ENCODE assay signal across 24 cellular contexts in genomic region chr6:43432009-43432945, GRCh38. TPM values are rescaled to one million over a fixed set of nuclear protein-coding genes. Genes with fewer than 3 reads are reported as not detected.
"Had no signal": no experiment of that assay in that cellular context is flagged by ENCODE, and none has a peak within 500 bp of the region (broad histone marks: within the 10 kb centered on the region; RNA-seq: fewer than 3 reads in every experiment).

No MANE protein-coding gene starts in this region.

- H3K4me3 Mint-ChIP-seq: dendritic cell treated with granulocyte-macrophage colony-stimulating factor and Interleukin-4, amounts not matched to agents 40 ng/mL and 50 ng/mL, for 4 days; mesothelial cell of epicardium; natural killer cell treated with Interleukin-12 subunit alpha and Interleukin-12 subunit beta and Interleukin-15 and Interleukin-18, amount 100 ng/mL, for 72 hours; stimulated activated naive B cell treated with anti-CD40 and anti-IgM and Interleukin-4, amounts not matched to agents 10 μg/mL and 1 μg/mL and 100 μg/mL, for 72 hours; stimulated activated naive CD8-positive, alpha-beta T cell treated with anti-CD3 and anti-CD28 coated beads, Interleukin-15, amount 100 ng/mL, for 72 hours had no signal

- H3K27me3 ChIP-seq: heart left ventricle, sigmoid colon, testis, tibial nerve had no signal

- H3K27ac ChIP-seq: heart left ventricle, parathyroid adenoma, psoas muscle, sigmoid colon, skin epidermis, testis, tibial nerve had no signal

- H3K4me3 ChIP-seq: heart left ventricle, psoas muscle, sigmoid colon, skin epidermis, testis, tibial nerve had no signal

- H3K36me3 Mint-ChIP-seq: natural killer cell treated with Interleukin-12 subunit alpha and Interleukin-12 subunit beta and Interleukin-15 and Interleukin-18, amount 100 ng/mL, for 72 hours had no signal

- FAIRE-seq: colon, endothelial cell of umbilical vein, islet of Langerhans had no signal

- H3K27me3 Mint-ChIP-seq: dendritic cell treated with granulocyte-macrophage colony-stimulating factor and Interleukin-4, amounts not matched to agents 40 ng/mL and 50 ng/mL, for 4 days; natural killer cell treated with Interleukin-12 subunit alpha and Interleukin-12 subunit beta and Interleukin-15 and Interleukin-18, amount 100 ng/mL, for 72 hours; stimulated activated naive B cell treated with anti-CD40 and anti-IgM and Interleukin-4, amounts not matched to agents 10 μg/mL and 1 μg/mL and 100 μg/mL, for 72 hours; stimulated activated naive CD8-positive, alpha-beta T cell treated with anti-CD3 and anti-CD28 coated beads, Interleukin-15, amount 100 ng/mL, for 72 hours had no signal

- H3K9ac ChIP-seq: parathyroid adenoma had no signal

- H3K9me3 ChIP-seq: heart left ventricle, psoas muscle, sigmoid colon, testis, tibial nerve had no signal

- H3K27ac Mint-ChIP-seq: dendritic cell treated with granulocyte-macrophage colony-stimulating factor and Interleukin-4, amounts not matched to agents 40 ng/mL and 50 ng/mL, for 4 days; mesothelial cell of epicardium; natural killer cell treated with Interleukin-12 subunit alpha and Interleukin-12 subunit beta and Interleukin-15 and Interleukin-18, amount 100 ng/mL, for 72 hours; stimulated activated naive B cell treated with anti-CD40 and anti-IgM and Interleukin-4, amounts not matched to agents 10 μg/mL and 1 μg/mL and 100 μg/mL, for 72 hours had no signal

- H3K9me3 Mint-ChIP-seq: dendritic cell treated with granulocyte-macrophage colony-stimulating factor and Interleukin-4, amounts not matched to agents 40 ng/mL and 50 ng/mL, for 4 days; mesothelial cell of epicardium; natural killer cell treated with Interleukin-12 subunit alpha and Interleukin-12 subunit beta and Interleukin-15 and Interleukin-18, amount 100 ng/mL, for 72 hours; stimulated activated naive B cell treated with anti-CD40 and anti-IgM and Interleukin-4, amounts not matched to agents 10 μg/mL and 1 μg/mL and 100 μg/mL, for 72 hours; stimulated activated naive CD8-positive, alpha-beta T cell treated with anti-CD3 and anti-CD28 coated beads, Interleukin-15, amount 100 ng/mL, for 72 hours had no signal

- DNase-seq: cerebellar nuclear complex; erythroblast; foreskin melanocyte; heart left ventricle; hippocampal formation; psoas muscle; retina; sigmoid colon; stimulated activated CD4-positive, alpha-beta T cell treated with anti-CD3 and anti-CD28 coated beads, Interleukin-2, amount 100 ng/mL, for 24 hours; stimulated activated CD4-positive, alpha-beta T cell treated with anti-CD3 and anti-CD28 coated beads, Interleukin-4, amount 100 ng/mL, for 4 hours; stimulated activated naive B cell treated with anti-CD40 and anti-IgM and Interleukin-4, amounts not matched to agents 10 μg/mL and 1 μg/mL and 100 μg/mL, for 72 hours; stimulated activated naive CD8-positive, alpha-beta T cell treated with anti-CD3 and anti-CD28 coated beads, Interleukin-15, amount 100 ng/mL, for 72 hours; testis had no signal

- H2AFZ ChIP-seq: parathyroid adenoma had no signal

RNA-seq across cellular contexts. Expression of gene DLK2, which starts 23.1 kb away (rescaled TPM):
- total RNA-seq: endothelial cell of umbilical vein, left lobe of liver, sigmoid colon, subcutaneous adipose tissue had no signal
